8 cellular contexts compared by ENCODE assay signal in the genomic region with DNA sequence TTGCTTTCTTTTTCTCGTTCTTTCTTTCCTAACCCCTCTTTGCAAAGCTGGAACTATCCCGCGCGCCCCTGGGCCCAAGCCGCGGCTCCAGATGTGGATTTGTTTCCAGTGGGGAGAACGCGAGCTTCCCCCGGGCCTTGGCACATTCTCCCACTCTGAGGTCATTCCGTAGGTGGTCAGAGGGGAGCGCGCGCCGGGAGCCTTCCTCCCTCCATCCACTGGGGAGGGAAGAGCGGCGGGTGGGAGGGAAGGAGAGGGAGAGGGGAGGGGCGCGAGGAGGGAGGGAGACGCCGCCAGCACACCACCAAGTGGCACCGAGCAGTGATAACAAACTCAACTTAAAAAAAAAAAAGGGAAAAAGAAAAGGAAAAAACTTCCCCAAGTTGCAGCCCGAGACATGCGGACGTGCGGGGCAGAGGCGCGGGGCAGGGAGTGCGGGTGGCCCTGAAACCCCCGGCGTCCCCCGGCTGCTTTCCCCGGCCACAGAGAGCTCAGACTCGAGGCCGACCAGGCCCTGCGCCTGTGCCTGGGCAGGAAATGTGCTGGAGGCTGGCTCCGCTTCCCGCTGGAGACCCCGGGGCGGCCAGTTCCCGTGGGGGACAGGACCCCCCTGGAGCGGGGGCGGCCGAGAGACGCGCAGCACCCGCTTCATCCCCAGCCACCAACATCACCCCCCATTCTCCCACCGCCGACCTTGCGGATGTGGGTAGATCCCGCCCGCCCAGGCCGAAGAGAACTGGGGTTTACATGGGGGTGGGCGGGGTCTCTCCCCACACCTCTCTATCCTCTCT. TPM values are rescaled to one million over a fixed set of nuclear protein-coding genes. Genes with fewer than 3 reads are reported as not detected.
A peak's percentile ranks its signal among the peaks of the same experiment; 100 is the strongest.
DNase-seq lines count a peak whose midpoint lies in the region; ATAC-seq and TF ChIP-seq lines count a peak whose summit lies in the region.

No MANE protein-coding gene starts in this region.

- in situ Hi-C loops in HAP-1 (cut with MboI; ENCODE audit: low sequenced_read_pairs), result loop anchor here (10.0 kb wide), 1 partner anchor 440 kb away; no protein-coding TSS in a partner anchor

- peak overlapping the region; percentile 50 for H3K4me3 ChIP-seq in HAP-1

- DNase-seq in HAP-1 (ENCODE audit: low spot score in 2 of 2) (peak; percentile 70 to 86), RPMI7951 (ENCODE audit: low read depth) (peak; percentile 91), astrocyte of the hippocampus (ENCODE audit: low read depth, low spot score) (peak; percentile 95), hepatic stellate cell (ENCODE audit: low spot score) (peak; percentile 94), pons (ENCODE audit: low spot score) (peak; percentile 61)

- peak overlapping the region; percentile 75 for H3K27ac ChIP-seq in C4-2B

- TF ChIP-seq CTCF in C4-2B (conservative IDR thresholded peaks at IDR 0.05), result no peak

- H3K36me3 ChIP-seq in HAP-1 (replicated peaks), result no peaks in the 10 kb centered on the region

- no peaks in the 10 kb centered on the region; the same call in 1 of the 2 replicates for H3K9me3 ChIP-seq in HAP-1

- peaks cover 3% of the 10 kb centered on the region; the same call in 1 of the 2 replicates for H3K27me3 ChIP-seq in HAP-1 (ENCODE audit: low read depth)

- ATAC-seq in GM21619 (IDR thresholded peaks at IDR 0.05; ENCODE audit: unreplicated experiment), result no peak
- ATAC-seq in HG03571 (IDR thresholded peaks at IDR 0.05; ENCODE audit: unreplicated experiment), result no peak

- peaks cover 22% of the 10 kb centered on the region for H3K4me1 ChIP-seq in HAP-1

RNA-seq across cellular contexts. Expression of a gene that starts 3.1 kb away (rescaled TPM):
- total RNA-seq in RPMI7951 (2014; rRNA removed; shearing (Covaris generic)), result 11.2 and 21.2 TPM in 2 replicates
